ENCODE assay signal across 8 cellular contexts in genomic region chrX:133838761-133839676, GRCh38.
DNase-seq lines count a peak whose midpoint lies in the region; ATAC-seq and TF ChIP-seq lines count a peak whose summit lies in the region.

No MANE protein-coding gene starts in this region.

- H3K79me2 ChIP-seq in OCI-LY3 (ENCODE audit: low read length) = no peaks in the 10 kb centered on the region

- peak overlapping the region; percentile 39; the same call in 1 of the 2 replicates for H3K27ac ChIP-seq in OCI-LY3 (ENCODE audit: low read length)
- no peak overlapping the region for H3K27ac ChIP-seq in lower lobe of right lung

- TF ChIP-seq CTCF in AG10803 (conservative IDR thresholded peaks at IDR 0.05; ENCODE audit: low read length) (peak; percentile 62), OCI-LY3 (IDR thresholded peaks at IDR 0.05; ENCODE audit: low read depth, low read length) (peak; percentile 58), lower lobe of right lung (IDR thresholded peaks at IDR 0.05) (peak; percentile 48)

- H3K9ac ChIP-seq in OCI-LY3 (ENCODE audit: low read length) = no peak overlapping the region

- H3K4me2 ChIP-seq in OCI-LY3 (ENCODE audit: low read length) = no peak overlapping the region

- intact Hi-C loops in lower lobe of right lung (cut with DNase I) = no loop called here
- intact Hi-C loops in Right ventricle myocardium inferior (cut with DNase I) = no loop called here

- H3K27me3 ChIP-seq in OCI-LY3 (ENCODE audit: low read depth, low read length) = no peaks in the 10 kb centered on the region
- H3K27me3 ChIP-seq in lower lobe of right lung (ENCODE audit: low read depth) = no peaks in the 10 kb centered on the region

- peak; percentile 13 for DNase-seq in AG10803 (ENCODE audit: low read depth)
- peak; percentile 9 for DNase-seq in GM04504 (ENCODE audit: low read depth)
- peak; percentile 6 for DNase-seq in brain pericyte (ENCODE audit: low read depth, low spot score)
- no peak for DNase-seq in lower lobe of right lung
- DNase-seq in ureter (ENCODE audit: low spot score) = no peak
- DNase-seq in Right ventricle myocardium inferior (ENCODE audit: missing footprints) = no peak

- H4K20me1 ChIP-seq in OCI-LY3 (ENCODE audit: insufficient read depth, low read length) = no peaks in the 10 kb centered on the region

- H3K9me3 ChIP-seq in OCI-LY3 (ENCODE audit: insufficient read depth, low read length) (no peaks in the 10 kb centered on the region), lower lobe of right lung (no peaks in the 10 kb centered on the region)

- peaks cover 20% of the 10 kb centered on the region for H3K4me1 ChIP-seq in OCI-LY3 (ENCODE audit: low read length)
- H3K4me1 ChIP-seq in lower lobe of right lung = no peaks in the 10 kb centered on the region

- no peak for ATAC-seq in lower lobe of right lung
- no peak for ATAC-seq in HG03571 (IDR thresholded peaks at IDR 0.05; ENCODE audit: unreplicated experiment)
- no peak for ATAC-seq in Right ventricle myocardium inferior

- H3K4me3 ChIP-seq in AG10803 (ENCODE audit: low read length) (no peak overlapping the region), OCI-LY3 (ENCODE audit: low read length) (no peak overlapping the region), lower lobe of right lung (no peak overlapping the region)

- H3K36me3 ChIP-seq in OCI-LY3 (replicated peaks; ENCODE audit: low read depth, low read length) (no peaks in the 10 kb centered on the region), lower lobe of right lung (no peaks in the 10 kb centered on the region)

- no peak overlapping the region for H2AFZ ChIP-seq in OCI-LY3 (ENCODE audit: low read depth, low read length)

Comparison
In these comparisons a context has a peak if more than half of its experiments do, and no peak if none do; other contexts are left out.
1. DNase-seq: peak in AG10803 (single experiment), GM04504 (single experiment) and brain pericyte (single experiment); none in lower lobe of right lung (single experiment), ureter (single experiment) and Right ventricle myocardium inferior (single experiment).
2. Peak in every context shown above with its lines, with median percentiles within 50 percentile points of each other: CTCF ChIP-seq.